8 cellular contexts compared by ENCODE assay signal in genomic region chr14:22432348-22432976, GRCh38.
DNase-seq lines count a peak whose midpoint lies in the region; ATAC-seq, FAIRE-seq and TF ChIP-seq lines count a peak whose summit lies in the region.

No MANE protein-coding gene starts in this region.

- no peaks in the 10 kb centered on the region for H3K36me3 Mint-ChIP-seq in activated naive CD4-positive, alpha-beta T cell treated with anti-CD3 and anti-CD28 coated beads, Interleukin-2, amount 10 ng/mL, durations not matched to agents 7 days and 5 days

- H3K79me2 ChIP-seq in SK-N-SH (ENCODE audit: insufficient read depth), result no peaks in the 10 kb centered on the region

- H3K4me3 ChIP-seq in SK-N-SH (ENCODE audit: low read depth in 2 of 2, low read length in 1 of 2) (no peak overlapping the region), gastroesophageal sphincter (no peak overlapping the region), small intestine (ENCODE audit: low read depth in 1 of 2, low read length in 2 of 2) (no peak overlapping the region)

- ATAC-seq in gastroesophageal sphincter, result peak; percentile 60
- no peak for ATAC-seq in GM21515 (IDR thresholded peaks at IDR 0.05; ENCODE audit: unreplicated experiment)

- 13% methylated on average over 4 of the region's 4 CpGs for WGBS in SK-N-SH (ENCODE audit: low lambda C conversion rate)
- WGBS in gastroesophageal sphincter (ENCODE audit: low coverage in 1 of 2), 2 donors, result 17 to 22% methylated on average over 4 of the region's 4 CpGs
- 1 to 11% (median 9%) methylated on average over 4 of the region's 4 CpGs for whole genome bisulfite sequencing in small intestine, 3 donors

- no peak overlapping the region for H3K27ac Mint-ChIP-seq in activated naive CD4-positive, alpha-beta T cell treated with anti-CD3 and anti-CD28 coated beads, Interleukin-2, amount 10 ng/mL, durations not matched to agents 7 days and 5 days

- H3F3A ChIP-seq in SK-N-SH (replicated peaks; ENCODE audit: insufficient read depth), result peaks cover 12% of the 10 kb centered on the region

- H3K9ac ChIP-seq in SK-N-SH, result no peak overlapping the region

- TF ChIP-seq CTCF in SK-N-SH (IDR thresholded peaks at IDR 0.05) (no peak), gastroesophageal sphincter (IDR thresholded peaks at IDR 0.05) (no peak)

- peak; percentile 40 for DNase-seq in AG08396 (ENCODE audit: low spot score)
- DNase-seq in HS-5 (ENCODE audit: low read depth), result peak; percentile 87
- no peak for DNase-seq in SK-N-SH
- DNase-seq in small intestine, result peak; percentile 90
- DNase-seq in activated naive CD4-positive, alpha-beta T cell treated with anti-CD3 and anti-CD28 coated beads, Interleukin-2, amount 10 ng/mL, durations not matched to agents 7 days and 5 days, result no peak
- no peak for DNase-seq in stimulated activated CD8-positive, alpha-beta memory T cell treated with anti-CD3 and anti-CD28 coated beads, Interleukin-4, amount 100 ng/mL, for 48 hours

- CTCF ChIA-PET in SK-N-SH (lab: Yijun Ruan, JAX), result no interaction called here
- CTCF ChIA-PET in activated naive CD4-positive, alpha-beta T cell treated with anti-CD3 and anti-CD28 coated beads, Interleukin-2, amount 10 ng/mL, durations not matched to agents 7 days and 5 days (lab: Charles Lee), result no interaction called here

- FAIRE-seq in small intestine (lab: Jason Lieb, UNC), result no peak

- H3K27me3 Mint-ChIP-seq in activated naive CD4-positive, alpha-beta T cell treated with anti-CD3 and anti-CD28 coated beads, Interleukin-2, amount 10 ng/mL, durations not matched to agents 7 days and 5 days, result no peaks in the 10 kb centered on the region

- H4K20me1 ChIP-seq in SK-N-SH (ENCODE audit: insufficient read depth), result 0 out of 2 replicates have a peak, but pooled peaks cover 3% of the 10 kb centered on the region

- POLR2A ChIA-PET in SK-N-SH (lab: Yijun Ruan, JAX), result no interaction called here

- H3K4me1 ChIP-seq in SK-N-SH (ENCODE audit: control insufficient read depth in 1 of 2, insufficient read depth in 2 of 2, low read depth in 1 of 2, low read length in 1 of 2) (peaks cover 0 to 32% of the 10 kb centered on the region in 2 experiments; a peak in 3 of 4 replicates), gastroesophageal sphincter (peaks cover 21 to 55% (median 30%) of the 10 kb centered on the region in 3 donors), small intestine (ENCODE audit: control insufficient read depth in 2 of 2, insufficient read depth in 1 of 2, low read depth in 1 of 2, low read length in 1 of 2) (peaks cover 0 to 14% of the 10 kb centered on the region in 2 donors)

- H3K4me3 Mint-ChIP-seq in activated naive CD4-positive, alpha-beta T cell treated with anti-CD3 and anti-CD28 coated beads, Interleukin-2, amount 10 ng/mL, durations not matched to agents 7 days and 5 days, result no peak overlapping the region

- no peak for TF ChIP-seq POLR2A in gastroesophageal sphincter (IDR thresholded peaks at IDR 0.05)

- H3K36me3 ChIP-seq in SK-N-SH (replicated peaks in 1 of 2; ENCODE audit: control insufficient read depth in 1 of 2, insufficient read depth in 2 of 2, low read length in 1 of 2) (no peaks in the 10 kb centered on the region), gastroesophageal sphincter (no peaks in the 10 kb centered on the region), small intestine (ENCODE audit: control insufficient read depth in 2 of 2, insufficient read depth in 2 of 2, low read length in 2 of 2) (no peaks in the 10 kb centered on the region)

- peak overlapping the region in 1 of 2 experiments; percentile 14; a peak in 1 of 4 replicates for H3K27ac ChIP-seq in SK-N-SH (ENCODE audit: low read depth in 2 of 2, low read length in 1 of 2)
- H3K27ac ChIP-seq in gastroesophageal sphincter, result no peak overlapping the region
- peak overlapping the region in 1 of 2 donors; percentile 17 for H3K27ac ChIP-seq in small intestine (ENCODE audit: low read depth in 1 of 2, low read length in 1 of 2)

- peak overlapping the region; percentile 59; the same call in 1 of the 2 replicates for H3K4me2 ChIP-seq in SK-N-SH

- H3K9me2 ChIP-seq in SK-N-SH, result no peaks in the 10 kb centered on the region

- H2AFZ ChIP-seq in SK-N-SH (ENCODE audit: low read depth), result no peak overlapping the region

- H3K9me3 Mint-ChIP-seq in activated naive CD4-positive, alpha-beta T cell treated with anti-CD3 and anti-CD28 coated beads, Interleukin-2, amount 10 ng/mL, durations not matched to agents 7 days and 5 days, result no peaks in the 10 kb centered on the region

- H3K4me1 Mint-ChIP-seq in activated naive CD4-positive, alpha-beta T cell treated with anti-CD3 and anti-CD28 coated beads, Interleukin-2, amount 10 ng/mL, durations not matched to agents 7 days and 5 days, result no peaks in the 10 kb centered on the region

- H3K9me3 ChIP-seq in SK-N-SH (no peaks in the 10 kb centered on the region), gastroesophageal sphincter (no peaks in the 10 kb centered on the region), small intestine (ENCODE audit: control insufficient read depth, low read depth) (no peaks in the 10 kb centered on the region)

- H3K27me3 ChIP-seq in SK-N-SH (ENCODE audit: insufficient read depth) (peaks cover 26% of the 10 kb centered on the region; the same call in 1 of the 2 replicates), gastroesophageal sphincter (no peaks in the 10 kb centered on the region), small intestine (ENCODE audit: control insufficient read depth in 2 of 2, insufficient read depth in 2 of 2, low read length in 2 of 2) (no peaks in the 10 kb centered on the region)

- TF ChIP-seq EP300 in SK-N-SH (IDR thresholded peaks at IDR 0.05; ENCODE audit: borderline replicate concordance in 1 of 2, low read depth in 1 of 2, low read length in 1 of 2) (no peak), gastroesophageal sphincter (IDR thresholded peaks at IDR 0.05) (no peak)

- no peak for TF ChIP-seq RAD21 in SK-N-SH (IDR thresholded peaks at IDR 0.05; ENCODE audit: low read length)

TF ChIP-seq in SK-N-SH, 30 proteins besides CTCF, POLR2A, EP300 and RAD21:
- TF ChIP-seq FOXJ3 (CRISPR knock-in tag; IDR thresholded peaks at IDR 0.05) (no peak), REST (IDR thresholded peaks at IDR 0.05; ENCODE audit: low read depth, low read length) (0 out of 2 replicates have a peak, but pooled peaks have one; percentile 10), MXI1 (IDR thresholded peaks at IDR 0.05; ENCODE audit: low read depth, low read length) (no peak), EZH2phosphoT487 (IDR thresholded peaks at IDR 0.05; ENCODE audit: borderline replicate concordance, low read depth) (no peak), TCF12 (IDR thresholded peaks at IDR 0.05) (peak; percentile 80), PBX3 (IDR thresholded peaks at IDR 0.05) (peak; percentile 43), TAF1 (IDR thresholded peaks at IDR 0.05; ENCODE audit: borderline replicate concordance, low read depth, low read length) (no peak), NFIC (IDR thresholded peaks at IDR 0.05; ENCODE audit: borderline replicate concordance) (peak; percentile 95)
TF ChIP-seq in SK-N-SH: peak in this region for 4.

Comparison
In these comparisons a context has a peak if more than half of its experiments do, and no peak if none do; other contexts are left out.
1. DNase-seq: peak in AG08396 (single experiment), HS-5 (single experiment) and small intestine (single experiment); none in SK-N-SH (single experiment), activated naive CD4-positive, alpha-beta T cell treated with anti-CD3 and anti-CD28 coated beads, Interleukin-2, amount 10 ng/mL, durations not matched to agents 7 days and 5 days (single experiment) and stimulated activated CD8-positive, alpha-beta memory T cell treated with anti-CD3 and anti-CD28 coated beads, Interleukin-4, amount 100 ng/mL, for 48 hours (single experiment).